31 cellular contexts compared by ENCODE assay signal in genomic region chr2:100987974-100988373, GRCh38.
"Had no signal": no experiment of that assay in that cellular context is flagged by ENCODE, and none has a peak within 500 bp of the region (broad histone marks: within the 10 kb centered on the region; RNA-seq: fewer than 3 reads in every experiment).

No MANE protein-coding gene starts in this region.

- DNase-seq: activated CD4-positive, alpha-beta memory T cell treated with anti-CD3 and anti-CD28 coated beads for 36 hours; activated CD4-positive, alpha-beta T cell treated with anti-CD3 and anti-CD28 coated beads for 36 hours; activated CD4-positive, alpha-beta T cell treated with anti-CD3 and anti-CD28 coated beads, Interleukin-2, amount 10 ng/mL, durations not matched to agents 24 days and 14 days; activated CD4-positive, CD25-positive, alpha-beta regulatory T cell; activated CD4-positive, CD25-positive, alpha-beta regulatory T cell treated with anti-CD3 and anti-CD28 coated beads, Interleukin-2, amount 50 U/mL, for 72 hours; activated CD8-positive, alpha-beta memory T cell treated with anti-CD3 and anti-CD28 coated beads, Interleukin-2, amount 50 U/mL, for 48 hours; activated CD8-positive, alpha-beta T cell treated with anti-CD3 and anti-CD28 coated beads, Interleukin-2, amount 10 ng/mL, durations not matched to agents 7 days and 5 days; activated gamma-delta T cell; activated naive CD4-positive, alpha-beta T cell; activated naive CD4-positive, alpha-beta T cell treated with anti-CD3 and anti-CD28 coated beads, Interleukin-2, amount 10 ng/mL, durations not matched to agents 7 days and 5 days; activated T-cell treated with anti-CD3 and anti-CD28 coated beads for 4 hours; activated T-cell treated with anti-CD3 and anti-CD28 coated beads, Interleukin-2, amount 50 U/mL, for 24 hours; activated T-cell treated with anti-CD3 and anti-CD28 coated beads, Interleukin-2, amount 50 U/mL, for 72 hours; central memory CD4-positive, alpha-beta T cell; cerebellar nuclear complex; effector memory CD4-positive, alpha-beta T cell; endodermal cell; foreskin keratinocyte; gastrocnemius medialis; glutamatergic neuron; T-helper 2 cell had no signal

- H3K27ac ChIP-seq: adrenal gland, ascending aorta, breast epithelium, cardiac muscle cell, coronary artery, dorsolateral prefrontal cortex, esophagus muscularis mucosa, foreskin keratinocyte, gastrocnemius medialis had no signal

- H3K36me3 Mint-ChIP-seq: activated CD4-positive, alpha-beta memory T cell treated with anti-CD3 and anti-CD28 coated beads for 36 hours; activated naive CD4-positive, alpha-beta T cell treated with anti-CD3 and anti-CD28 coated beads, Interleukin-2, amount 10 ng/mL, durations not matched to agents 7 days and 5 days; activated naive CD4-positive, alpha-beta T cell treated with anti-CD3 and anti-CD28 coated beads, Interleukin-2, amount 50 U/mL, for 72 hours; brain had no signal

- ATAC-seq: activated CD4-positive, alpha-beta T cell treated with anti-CD3 and anti-CD28 coated beads for 36 hours; activated CD8-positive, alpha-beta T cell treated with anti-CD3 and anti-CD28 coated beads, Interleukin-2, amount 10 ng/mL, durations not matched to agents 7 days and 5 days; activated T-cell treated with anti-CD3 and anti-CD28 coated beads, Interleukin-2, amount 50 U/mL, for 72 hours; foreskin keratinocyte; gastrocnemius medialis had no signal

- H3K4me3 Mint-ChIP-seq: activated CD4-positive, alpha-beta memory T cell treated with anti-CD3 and anti-CD28 coated beads for 36 hours; activated CD4-positive, alpha-beta T cell treated with anti-CD3 and anti-CD28 coated beads for 36 hours; activated CD4-positive, alpha-beta T cell treated with anti-CD3 and anti-CD28 coated beads, Interleukin-2, amount 10 ng/mL, durations not matched to agents 24 days and 14 days; activated CD8-positive, alpha-beta T cell treated with anti-CD3 and anti-CD28 coated beads, Interleukin-2, amount 10 ng/mL, durations not matched to agents 7 days and 5 days; activated naive CD4-positive, alpha-beta T cell treated with anti-CD3 and anti-CD28 coated beads, Interleukin-2, amount 10 ng/mL, durations not matched to agents 7 days and 5 days; activated T-cell treated with anti-CD3 and anti-CD28 coated beads, Interleukin-2, amount 50 U/mL, for 24 hours; activated T-cell treated with anti-CD3 and anti-CD28 coated beads, Interleukin-2, amount 50 U/mL, for 72 hours; brain; dendritic cell treated with granulocyte-macrophage colony-stimulating factor and Interleukin-4, amounts not matched to agents 40 ng/mL and 50 ng/mL, for 4 days; endodermal cell had no signal

- H3K4me1 ChIP-seq: breast epithelium, foreskin keratinocyte, gastrocnemius medialis had no signal

- H3K9me3 ChIP-seq: adrenal gland, ascending aorta, breast epithelium, esophagus muscularis mucosa, gastrocnemius medialis had no signal

- H3K27me3 ChIP-seq: adrenal gland, ascending aorta, breast epithelium, cardiac muscle cell, dorsolateral prefrontal cortex, esophagus muscularis mucosa, foreskin keratinocyte, gastrocnemius medialis had no signal

- H3K9me3 Mint-ChIP-seq: activated CD4-positive, alpha-beta memory T cell treated with anti-CD3 and anti-CD28 coated beads for 36 hours; activated CD4-positive, alpha-beta T cell treated with anti-CD3 and anti-CD28 coated beads, Interleukin-2, amount 10 ng/mL, durations not matched to agents 24 days and 14 days; activated naive CD4-positive, alpha-beta T cell treated with anti-CD3 and anti-CD28 coated beads, Interleukin-2, amount 10 ng/mL, durations not matched to agents 7 days and 5 days; activated naive CD4-positive, alpha-beta T cell treated with anti-CD3 and anti-CD28 coated beads, Interleukin-2, amount 50 U/mL, for 72 hours; activated T-cell treated with anti-CD3 and anti-CD28 coated beads, Interleukin-2, amount 50 U/mL, for 24 hours; activated T-cell treated with anti-CD3 and anti-CD28 coated beads, Interleukin-2, amount 50 U/mL, for 72 hours; brain; dendritic cell treated with granulocyte-macrophage colony-stimulating factor and Interleukin-4, amounts not matched to agents 40 ng/mL and 50 ng/mL, for 4 days; endodermal cell had no signal

- H3K36me3 ChIP-seq: adrenal gland, breast epithelium, cardiac muscle cell had no signal

- H3K27me3 Mint-ChIP-seq: brain had no signal

- H3K27ac Mint-ChIP-seq: activated CD4-positive, alpha-beta memory T cell treated with anti-CD3 and anti-CD28 coated beads for 36 hours; activated CD4-positive, alpha-beta T cell treated with anti-CD3 and anti-CD28 coated beads for 36 hours; activated CD4-positive, alpha-beta T cell treated with anti-CD3 and anti-CD28 coated beads, Interleukin-2, amount 10 ng/mL, durations not matched to agents 24 days and 14 days; activated CD8-positive, alpha-beta T cell treated with anti-CD3 and anti-CD28 coated beads, Interleukin-2, amount 10 ng/mL, durations not matched to agents 7 days and 5 days; activated naive CD4-positive, alpha-beta T cell treated with anti-CD3 and anti-CD28 coated beads, Interleukin-2, amount 10 ng/mL, durations not matched to agents 7 days and 5 days; activated naive CD4-positive, alpha-beta T cell treated with anti-CD3 and anti-CD28 coated beads, Interleukin-2, amount 50 U/mL, for 72 hours; activated T-cell treated with anti-CD3 and anti-CD28 coated beads, Interleukin-2, amount 50 U/mL, for 24 hours; activated T-cell treated with anti-CD3 and anti-CD28 coated beads, Interleukin-2, amount 50 U/mL, for 72 hours; brain; dendritic cell treated with granulocyte-macrophage colony-stimulating factor and Interleukin-4, amounts not matched to agents 40 ng/mL and 50 ng/mL, for 4 days; endodermal cell had no signal

- H3K4me3 ChIP-seq: adrenal gland, ascending aorta, breast epithelium, cardiac muscle cell, coronary artery, dorsolateral prefrontal cortex, esophagus muscularis mucosa, gastrocnemius medialis had no signal

- H3K4me1 Mint-ChIP-seq: brain, endodermal cell had no signal
